8 cellular contexts compared by ENCODE assay signal in the genomic region with DNA sequence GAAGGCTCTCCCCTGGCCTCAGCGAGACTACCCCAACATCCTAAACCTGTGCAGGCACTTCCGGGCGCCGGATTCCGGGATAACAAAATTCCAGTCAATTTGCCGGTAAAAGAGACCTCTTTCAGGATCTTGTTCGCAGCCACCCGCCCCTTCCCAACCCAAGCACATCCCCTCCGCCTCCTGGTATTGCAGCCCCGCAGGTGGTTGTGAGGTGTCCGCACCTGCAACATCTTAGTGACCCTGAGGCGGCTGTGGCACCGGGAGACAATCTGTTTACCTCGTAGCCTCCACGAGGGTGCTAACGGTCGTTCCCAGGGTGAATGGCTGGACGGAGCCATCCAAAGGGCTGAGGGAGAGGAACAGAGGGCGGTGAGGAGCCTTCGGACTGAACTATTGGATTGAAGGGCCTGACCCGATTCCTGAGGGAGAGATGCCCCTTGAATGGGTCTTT. TPM values are rescaled to one million over a fixed set of nuclear protein-coding genes. Genes with fewer than 3 reads are reported as not detected.
DNase-seq lines count a peak whose midpoint lies in the region; TF ChIP-seq lines count a peak whose summit lies in the region.

No MANE protein-coding gene starts in this region.

- DNase-seq in NCI-H1092 treated with DMSO at 0.1 percent for 48 hours (lab: John Stamatoyannopoulos, UW) (peak; percentile 47), NCI-H1092 (lab: John Stamatoyannopoulos, UW) (no peak), Karpas-422 (no peak), NCI-H1694 treated with DMSO at 0.1 percent for 48 hours (lab: John Stamatoyannopoulos, UW) (no peak), cerebellar cortex (ENCODE audit: low spot score) (no peak)

- no peaks in the 10 kb centered on the region for H3K4me1 ChIP-seq in Karpas-422 (ENCODE audit: low read length)

- no peak for TF ChIP-seq CTCF in VCaP (conservative IDR thresholded peaks at IDR 0.05)

- no peaks in the 10 kb centered on the region for H3K79me2 ChIP-seq in Karpas-422 (ENCODE audit: low read length)

- no peaks in the 10 kb centered on the region for H3K27me3 ChIP-seq in Karpas-422 (ENCODE audit: low read length)

- H3K9ac ChIP-seq in Karpas-422 (ENCODE audit: low read length): no peak overlapping the region

- H3K36me3 ChIP-seq in Karpas-422 (ENCODE audit: insufficient read depth, low read length): no peaks in the 10 kb centered on the region

- H3K9me3 ChIP-seq in Karpas-422 (ENCODE audit: low read length): no peaks in the 10 kb centered on the region

- H3K4me2 ChIP-seq in Karpas-422 (ENCODE audit: low read depth, low read length, poor library complexity, severe bottlenecking): no peak overlapping the region

- no peaks in the 10 kb centered on the region for H4K20me1 ChIP-seq in Karpas-422 (ENCODE audit: insufficient read depth, low read depth, low read length)

- H3K4me3 ChIP-seq in iPS-11a (ENCODE audit: low read depth, low read length) (peak overlapping the region; percentile 82), skin epidermis (peak overlapping the region in 6 of 7 experiments; percentile 16 to 47 (median 28)), Karpas-422 (ENCODE audit: low read length) (no peak overlapping the region)

- H3K27ac ChIP-seq in VCaP (peak overlapping the region; percentile 84), skin epidermis (peak overlapping the region in 1 of 21 experiments; percentile 54), Karpas-422 (ENCODE audit: low read length) (no peak overlapping the region)

- no peaks in the 10 kb centered on the region for H3K9me2 ChIP-seq in Karpas-422 (replicated peaks; ENCODE audit: insufficient read depth, low read length)

- no peak overlapping the region for H2AFZ ChIP-seq in Karpas-422 (ENCODE audit: low read length)

RNA-seq across cellular contexts. Expression of a gene that starts 2.1 kb away (rescaled TPM):
- not detected in 2 replicates for total RNA-seq in Karpas-422 (2014; rRNA removed; shearing (Covaris generic); ENCODE audit: low replicate concordance)
